ENCODE assay signal across 33 cellular contexts in the genomic region with DNA sequence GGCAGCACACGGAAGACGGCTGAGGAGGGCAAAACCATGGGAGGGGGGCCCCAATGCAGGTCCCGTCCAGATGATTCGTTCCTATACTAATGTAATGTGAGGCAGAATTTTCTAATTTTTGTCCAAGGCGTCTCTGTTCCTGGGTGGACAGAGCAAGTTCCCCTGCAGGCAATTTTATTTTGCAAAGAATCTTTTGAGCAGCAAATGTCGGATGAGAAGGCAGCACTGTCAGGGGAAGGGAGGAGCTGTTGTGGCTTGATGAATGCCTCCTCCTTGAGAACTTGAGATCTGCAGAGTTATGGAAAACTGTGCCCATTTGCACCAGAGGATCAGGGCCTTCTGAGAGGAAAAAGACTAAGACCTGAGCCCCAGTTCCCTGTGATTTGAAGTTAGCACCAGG. TPM values are rescaled to one million over a fixed set of nuclear protein-coding genes. Genes with fewer than 3 reads are reported as not detected.
DNase-seq lines count a peak whose midpoint lies in the region; ATAC-seq and TF ChIP-seq lines count a peak whose summit lies in the region.
"Had no signal": no experiment of that assay in that cellular context is flagged by ENCODE, and none has a peak within 500 bp of the region (broad histone marks: within the 10 kb centered on the region; RNA-seq: fewer than 3 reads in every experiment).

No MANE protein-coding gene starts in this region.

- TF ChIP-seq EP300 in esophagus muscularis mucosa (IDR thresholded peaks at IDR 0.05): no peak
- TF ChIP-seq EP300 in transverse colon (IDR thresholded peaks at IDR 0.05; ENCODE audit: low read depth): no peak

- WGBS in esophagus muscularis mucosa: 78% methylated on average over 6 of the region's 6 CpGs
- 79 to 84% methylated on average over 5 to 6 of the region's 6 CpGs for WGBS in transverse colon (ENCODE audit: low coverage in 1 of 2), 2 donors

- H3K36me3 Mint-ChIP-seq in osteocyte (ENCODE audit: unreplicated experiment) (no peaks in the 10 kb centered on the region), mesothelial cell of epicardium (no peaks in the 10 kb centered on the region)
- H3K36me3 Mint-ChIP-seq: activated naive CD4-positive, alpha-beta T cell treated with anti-CD3 and anti-CD28 coated beads, Interleukin-2, amount 50 U/mL, for 24 hours; CD8-positive, alpha-beta T cell had no signal

- H3K4me3 Mint-ChIP-seq in osteocyte (ENCODE audit: unreplicated experiment): no peak overlapping the region
- no peak overlapping the region for H3K4me3 Mint-ChIP-seq in mesothelial cell of epicardium
- H3K4me3 Mint-ChIP-seq: activated naive CD4-positive, alpha-beta T cell treated with anti-CD3 and anti-CD28 coated beads, Interleukin-2, amount 50 U/mL, for 24 hours; CD8-positive, alpha-beta T cell had no signal

- H3K36me3 ChIP-seq in WERI-Rb-1: peaks cover 75% of the 10 kb centered on the region
- no peaks in the 10 kb centered on the region for H3K36me3 ChIP-seq in esophagus muscularis mucosa
- no peaks in the 10 kb centered on the region for H3K36me3 ChIP-seq in transverse colon
- H3K36me3 ChIP-seq: BE2C, breast epithelium, SJSA1 had no signal

- H3K27ac ChIP-seq in WERI-Rb-1 (peak overlapping the region; percentile 97), esophagus muscularis mucosa (replicated peaks in 1 of 4) (peak overlapping the region; percentile 54 to 79 (median 69)), transverse colon (peak overlapping the region in 3 of 4 donors; percentile 52 to 67 (median 61))
- H3K27ac ChIP-seq: SJSA1, VCaP had no signal

- intact Hi-C loops in esophagus muscularis mucosa (cut with DNase I) (no loop called here), transverse colon (cut with DNase I; ENCODE audit: low total_unique reads) (no loop called here)

- H3K4me3 ChIP-seq in WERI-Rb-1 (ENCODE audit: low read depth, low read length) (no peak overlapping the region), esophagus muscularis mucosa (no peak overlapping the region), transverse colon (no peak overlapping the region)
- H3K4me3 ChIP-seq: breast epithelium, K562, SJSA1 had no signal

- no peak for ATAC-seq in GM19395 (IDR thresholded peaks at IDR 0.05; ENCODE audit: unreplicated experiment)
- ATAC-seq: CD8-positive, alpha-beta T cell had no signal

- H3K27ac Mint-ChIP-seq in osteocyte (ENCODE audit: unreplicated experiment) (peak overlapping the region; percentile 5), mesothelial cell of epicardium (no peak overlapping the region)
- H3K27ac Mint-ChIP-seq: activated naive CD4-positive, alpha-beta T cell treated with anti-CD3 and anti-CD28 coated beads, Interleukin-2, amount 50 U/mL, for 24 hours; activated T-helper 2 cell treated with anti-CD3 and anti-CD28 coated beads, Interferon-gamma antibody, Interleukin-2, Interleukin-4, amounts not matched to agents 10 μg/mL and 5 μg/mL and 100 μg/mL, durations not matched to agents 14 hours and 24 hours and 36 hours; CD8-positive, alpha-beta T cell; progenitor cell of endocrine pancreas had no signal

- no peaks in the 10 kb centered on the region for H3K27me3 ChIP-seq in WERI-Rb-1 (ENCODE audit: insufficient read depth, low read depth, severe bottlenecking)
- no peaks in the 10 kb centered on the region for H3K27me3 ChIP-seq in esophagus muscularis mucosa
- no peaks in the 10 kb centered on the region for H3K27me3 ChIP-seq in transverse colon
- H3K27me3 ChIP-seq: BE2C, breast epithelium, SJSA1 had no signal

- no peaks in the 10 kb centered on the region for H3K9me3 Mint-ChIP-seq in osteocyte (ENCODE audit: unreplicated experiment)
- no peaks in the 10 kb centered on the region for H3K9me3 Mint-ChIP-seq in mesothelial cell of epicardium
- H3K9me3 Mint-ChIP-seq: activated naive CD4-positive, alpha-beta T cell treated with anti-CD3 and anti-CD28 coated beads, Interleukin-2, amount 50 U/mL, for 24 hours; activated T-helper 2 cell treated with anti-CD3 and anti-CD28 coated beads, Interferon-gamma antibody, Interleukin-2, Interleukin-4, amounts not matched to agents 10 μg/mL and 5 μg/mL and 100 μg/mL, durations not matched to agents 14 hours and 24 hours and 36 hours; CD8-positive, alpha-beta T cell had no signal

- TF ChIP-seq CTCF in WERI-Rb-1 (IDR thresholded peaks at IDR 0.05; ENCODE audit: low read depth, low read length) (no peak), esophagus muscularis mucosa (IDR thresholded peaks at IDR 0.05) (no peak), osteocyte (IDR thresholded peaks at IDR 0.05) (no peak), transverse colon (IDR thresholded peaks at IDR 0.05) (no peak), mesothelial cell of epicardium (IDR thresholded peaks at IDR 0.05; ENCODE audit: unreplicated experiment) (no peak)

- no peaks in the 10 kb centered on the region for H3K27me3 Mint-ChIP-seq in osteocyte (ENCODE audit: unreplicated experiment)
- peaks cover 6% of the 10 kb centered on the region for H3K27me3 Mint-ChIP-seq in mesothelial cell of epicardium (ENCODE audit: low read depth)
- H3K27me3 Mint-ChIP-seq: activated naive CD4-positive, alpha-beta T cell treated with anti-CD3 and anti-CD28 coated beads, Interleukin-2, amount 50 U/mL, for 24 hours had no signal

- H3K4me1 ChIP-seq in esophagus muscularis mucosa: peaks cover 22 to 67% (median 57%) of the 10 kb centered on the region in 4 donors
- peaks cover 10 to 28% (median 21%) of the 10 kb centered on the region in 4 donors for H3K4me1 ChIP-seq in transverse colon

- H3K4me1 Mint-ChIP-seq in osteocyte (ENCODE audit: unreplicated experiment): peaks cover 45% of the 10 kb centered on the region
- H3K4me1 Mint-ChIP-seq in mesothelial cell of epicardium: peaks cover 25% of the 10 kb centered on the region
- H3K4me1 Mint-ChIP-seq: activated naive CD4-positive, alpha-beta T cell treated with anti-CD3 and anti-CD28 coated beads, Interleukin-2, amount 50 U/mL, for 24 hours had no signal

- TF ChIP-seq POLR2A in esophagus muscularis mucosa (IDR thresholded peaks at IDR 0.05; ENCODE audit: low read depth): no peak
- no peak for TF ChIP-seq POLR2A in transverse colon (IDR thresholded peaks at IDR 0.05)

- in situ Hi-C loops in transverse colon (cut with MboI; ENCODE audit: low pct_ligation_motif_present in 1 of 4, low pct_unique_long_range_greater_than_20kb in 1 of 4, low sequenced_read_pairs in 3 of 4): no loop called here

- H3K9me3 ChIP-seq in WERI-Rb-1 (ENCODE audit: severe bottlenecking) (no peaks in the 10 kb centered on the region), esophagus muscularis mucosa (no peaks in the 10 kb centered on the region), transverse colon (no peaks in the 10 kb centered on the region)
- H3K9me3 ChIP-seq: BE2C, breast epithelium, SJSA1 had no signal

- DNase-seq in WERI-Rb-1: no peak
- DNase-seq in esophagus muscularis mucosa (ENCODE audit: extremely low spot score): no peak
- DNase-seq in osteocyte (ENCODE audit: extremely low spot score, unreplicated experiment): no peak
- no peak for DNase-seq in transverse colon
- no peak for DNase-seq in stimulated activated naive CD4-positive, alpha-beta T cell treated with Interleukin-2 at 50 U/mL for 16 hours (lab: John Stamatoyannopoulos, UW)
- no peak for DNase-seq in mesothelial cell of epicardium (ENCODE audit: low spot score in 2 of 2, unreplicated experiment in 2 of 2)
- DNase-seq: ACHN; activated CD4-positive, alpha-beta T cell treated with anti-CD3 and anti-CD28 coated beads for 48 hours; activated CD8-positive, alpha-beta memory T cell treated with anti-CD3 and anti-CD28 coated beads for 24 hours; activated T-cell treated with anti-CD3 and anti-CD28 coated beads for 4 hours; amygdala; BE2C; CD8-positive, alpha-beta T cell; kidney glomerular epithelial cell; NCI-H1092; NCI-H187 treated with DMSO at 0.1 percent for 48 hours; NCI-H2171; stimulated activated CD4-positive, alpha-beta T cell treated with anti-CD3 and anti-CD28 coated beads, Interleukin-4, amount 100 ng/mL, for 4 hours; substantia nigra; T-helper 9 cell had no signal

RNA-seq across cellular contexts. Expression of a gene that starts 17.3 kb away (rescaled TPM):
- 1 to 10 TPM in 1 of 4 donors, under 1 TPM in 3; 0.45 to 3.7 (median 0.84) TPM for total RNA-seq in esophagus muscularis mucosa
- not detected in 2 replicates for total RNA-seq in osteocyte
- total RNA-seq in transverse colon: 1 to 10 TPM in 3 of 4 donors, not detected in 1; 1.1 to 1.6 (median 1.6) TPM
- 0.09 TPM in 1 of 3 replicates, not detected in the others for total RNA-seq in mesothelial cell of epicardium
- total RNA-seq: activated T-helper 2 cell treated with anti-CD3 and anti-CD28 coated beads, Interferon-gamma antibody, Interleukin-2, Interleukin-4, amounts not matched to agents 10 μg/mL and 5 μg/mL and 100 μg/mL, durations not matched to agents 14 hours and 24 hours and 36 hours; CD8-positive, alpha-beta T cell; Daoy; K562; lung microvascular endothelial cell; NCI-H460; progenitor cell of endocrine pancreas; RPMI7951; urinary bladder had no signal
